Comparison of ENCODE assay signal across 9 cellular contexts in genomic region chr12:19847294-19848059, GRCh38.
DNase-seq lines count a peak whose midpoint lies in the region; ATAC-seq, FAIRE-seq and TF ChIP-seq lines count a peak whose summit lies in the region.
"Had no signal": no experiment of that assay in that cellular context is flagged by ENCODE, and none has a peak within 500 bp of the region (broad histone marks: within the 10 kb centered on the region; RNA-seq: fewer than 3 reads in every experiment).

No MANE protein-coding gene starts in this region.

- H3K9me3 Mint-ChIP-seq in naive thymus-derived CD8-positive, alpha-beta T cell, result peaks cover 0 to 10% (median 8%) of the 10 kb centered on the region in 9 donors

- DNase-seq in GM12865 (ENCODE audit: low read depth), result peak; percentile 67
- DNase-seq in NOMO-1 treated with DMSO at 0.1 percent for 48 hours (lab: John Stamatoyannopoulos, UW; ENCODE audit: unreplicated experiment), result peak; percentile 66
- peak; percentile 67 for DNase-seq in fibroblast of mammary gland (ENCODE audit: low read depth)
- no peak for DNase-seq in pancreas
- DNase-seq in cortex of kidney (lab: John Stamatoyannopoulos, UW), result no peak
- no peak for DNase-seq in stimulated activated CD4-positive, alpha-beta T cell treated with anti-CD3 and anti-CD28 coated beads, Interleukin-4, amount 100 ng/mL, for 4 hours
- DNase-seq in naive thymus-derived CD8-positive, alpha-beta T cell, result no peak

- intact Hi-C loops in pancreas (cut with DNase I), result no loop called here

- peaks cover 0 to 8% (median 1%) of the 10 kb centered on the region in 3 donors for H3K36me3 Mint-ChIP-seq in naive thymus-derived CD8-positive, alpha-beta T cell

- H3K9me3 ChIP-seq in pancreas, result no peaks in the 10 kb centered on the region

- no peaks in the 10 kb centered on the region for H3K36me3 ChIP-seq in pancreas

- TF ChIP-seq CTCF in GM12865 (IDR thresholded peaks at IDR 0.05; ENCODE audit: insufficient read depth, low read depth, low read length, missing control alignments) (no peak), fibroblast of mammary gland (conservative IDR thresholded peaks at IDR 0.05; ENCODE audit: control insufficient read depth, insufficient read depth, low read depth, low read length) (no peak), pancreas (IDR thresholded peaks at IDR 0.05) (no peak)

- H3K4me3 ChIP-seq in GM12865 (ENCODE audit: low read depth, low read length) (no peak overlapping the region), fibroblast of mammary gland (ENCODE audit: control insufficient read depth, low read depth, low read length) (no peak overlapping the region), pancreas (no peak overlapping the region)

- peaks cover 0 to 5% (median 0%) of the 10 kb centered on the region in 5 donors for H3K27me3 Mint-ChIP-seq in naive thymus-derived CD8-positive, alpha-beta T cell

- H3K27me3 ChIP-seq in pancreas, result no peaks in the 10 kb centered on the region

- WGBS in pancreas, 2 donors, result 34 to 42% methylated on average over 11 of the region's 11 CpGs

- POLR2A ChIA-PET in naive thymus-derived CD8-positive, alpha-beta T cell (lab: Charles Lee), result no interaction called here

- peak overlapping the region in 1 of 4 donors; percentile 50 for H3K27ac ChIP-seq in pancreas

- peak; percentile 72 for FAIRE-seq in pancreas (lab: Jason Lieb, UNC)

- peak overlapping the region in 1 of 10 donors; percentile 1 for H3K4me3 Mint-ChIP-seq in naive thymus-derived CD8-positive, alpha-beta T cell

- peaks cover 0 to 4% (median 0%) of the 10 kb centered on the region in 4 donors for H3K4me1 Mint-ChIP-seq in naive thymus-derived CD8-positive, alpha-beta T cell

- ATAC-seq in pancreas (peak; percentile 51 to 76 (median 60)), esophagus mucosa (no peak)
- ATAC-seq in naive thymus-derived CD8-positive, alpha-beta T cell, result no peak
- ATAC-seq: Panc1 had no signal

- H3K4me1 ChIP-seq in pancreas, result peaks cover 0 to 11% (median 6%) of the 10 kb centered on the region in 3 donors

- H3K27ac Mint-ChIP-seq in naive thymus-derived CD8-positive, alpha-beta T cell, result peak overlapping the region in 1 of 10 donors; percentile 1

Comparison
In these comparisons a context has a peak if more than half of its experiments do, and no peak if none do; other contexts are left out.
1. DNase-seq: peak in GM12865 (single experiment), NOMO-1 treated with DMSO at 0.1 percent for 48 hours (single experiment) and fibroblast of mammary gland (single experiment); none in pancreas (0 of 6), cortex of kidney (single experiment), stimulated activated CD4-positive, alpha-beta T cell treated with anti-CD3 and anti-CD28 coated beads, Interleukin-4, amount 100 ng/mL, for 4 hours (0 of 2) and naive thymus-derived CD8-positive, alpha-beta T cell (0 of 10).
2. ATAC-seq: peak in pancreas (4 of 4); none in naive thymus-derived CD8-positive, alpha-beta T cell (0 of 2) and esophagus mucosa (single experiment).